In the genomic region with DNA sequence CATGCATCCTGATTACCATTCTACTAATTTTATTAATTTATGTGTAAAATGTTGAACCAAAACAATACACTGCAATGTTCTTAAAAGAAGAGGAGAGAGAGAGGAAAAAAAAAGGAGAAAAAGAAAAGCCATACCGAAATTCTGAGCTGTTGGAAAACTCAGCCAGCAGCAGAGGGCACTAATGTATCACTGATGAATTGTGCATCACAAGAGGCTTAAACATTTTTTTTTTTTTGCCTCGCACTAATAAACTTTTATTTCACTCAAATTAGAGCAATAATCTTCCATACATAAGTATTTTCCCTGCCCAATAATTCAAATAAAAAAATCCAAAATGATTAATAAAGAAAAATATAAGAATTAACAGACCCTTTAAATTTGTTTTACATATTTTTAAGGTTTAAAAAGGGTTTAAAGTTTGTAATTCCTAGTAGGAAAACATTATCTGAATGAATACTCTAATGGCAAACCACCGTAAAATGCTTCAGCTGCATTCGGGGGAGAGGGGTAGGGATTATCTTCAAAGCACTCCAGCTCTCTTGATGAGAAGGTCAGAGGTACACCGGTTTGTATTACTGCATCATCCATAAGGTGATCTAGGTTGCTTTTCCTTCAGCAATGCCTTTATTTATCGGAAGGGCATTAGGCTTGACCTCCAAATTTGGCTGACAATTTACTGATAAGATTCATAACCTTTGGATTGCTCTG, we compare ENCODE assay signal across 9 cellular contexts. TPM values are rescaled to one million over a fixed set of nuclear protein-coding genes. Genes with fewer than 3 reads are reported as not detected.
DNase-seq lines count a peak whose midpoint lies in the region; ATAC-seq and TF ChIP-seq lines count a peak whose summit lies in the region.
"Had no signal": no experiment of that assay in that cellular context is flagged by ENCODE, and none has a peak within 500 bp of the region (broad histone marks: within the 10 kb centered on the region; RNA-seq: fewer than 3 reads in every experiment).

No MANE protein-coding gene starts in this region.

- no peak overlapping the region for H3K4ac ChIP-seq in IMR-90 (ENCODE audit: low read depth, low read length)

- H4K91ac ChIP-seq in IMR-90 (ENCODE audit: insufficient read depth, low read depth, low read length), result no peak overlapping the region

- WGBS in IMR-90 (ENCODE audit: extremely low coverage in 2 of 2, insufficient read length in 1 of 2), 2 experiments, result no CpG with 5 or more reads among the region's 6 CpGs

- no peak overlapping the region for H3K27ac ChIP-seq in IMR-90 (ENCODE audit: insufficient read depth, low read length)
- H3K27ac ChIP-seq in SJCRH30, result no peak overlapping the region
- no peak overlapping the region for H3K27ac ChIP-seq in coronary artery

- no peak overlapping the region for H3K56ac ChIP-seq in IMR-90 (ENCODE audit: extremely low read depth, insufficient read depth, low read length)

- H4K20me1 ChIP-seq in IMR-90 (ENCODE audit: insufficient read depth, low read length), result no peaks in the 10 kb centered on the region

- H3K4me2 ChIP-seq in IMR-90 (ENCODE audit: low read depth, low read length), result no peak overlapping the region

- H3K27ac Mint-ChIP-seq in T-helper 17 cell, result no peak overlapping the region
- H3K27ac Mint-ChIP-seq: activated naive CD8-positive, alpha-beta T cell had no signal

- no peaks in the 10 kb centered on the region for H3K9me3 ChIP-seq in IMR-90 (ENCODE audit: control insufficient read depth, insufficient read depth, low read length)
- H3K9me3 ChIP-seq in SJCRH30 (replicated peaks), result no peaks in the 10 kb centered on the region; the same call in 1 of the 2 replicates
- no peaks in the 10 kb centered on the region for H3K9me3 ChIP-seq in T-helper 17 cell (ENCODE audit: control insufficient read depth, low read length, poor library complexity, severe bottlenecking)

- H3K79me1 ChIP-seq in IMR-90 (ENCODE audit: low read depth in 1 of 2, low read length in 2 of 2), result no peaks in the 10 kb centered on the region

- dilution Hi-C loops in IMR-90 (cut with HindIII; ENCODE audit: low sequenced_read_pairs, unreplicated experiment), result no loop called here

- no peaks in the 10 kb centered on the region for H3K9me1 ChIP-seq in IMR-90 (ENCODE audit: insufficient read depth, low read length)

- H3K4me1 ChIP-seq in IMR-90 (ENCODE audit: control insufficient read depth, insufficient read depth, low read length) (peaks cover 2% of the 10 kb centered on the region; the same call in 1 of the 2 replicates), SJCRH30 (no peaks in the 10 kb centered on the region)

- no peak overlapping the region for H3K14ac ChIP-seq in IMR-90 (replicated peaks; ENCODE audit: low read depth, low read length)

- CTCF ChIA-PET in IMR-90 (lab: Yijun Ruan, JAX), result interaction anchor here (0.6 to 0.7 kb wide), 4 partner anchors 29 to 936 kb away, joined by 5 to 7 read pairs (median 6); no protein-coding TSS in a partner anchor

- no peak overlapping the region for H2BK15ac ChIP-seq in IMR-90 (ENCODE audit: low read depth, low read length)

- no peak overlapping the region for H2AK9ac ChIP-seq in IMR-90 (replicated peaks; ENCODE audit: low read depth, low read length, poor library complexity)

- peak; percentile 38 to 75 for DNase-seq in NCI-H446 (lab: John Stamatoyannopoulos, UW)
- DNase-seq in NCI-H446 treated with DMSO at 0.1 percent for 48 hours (lab: John Stamatoyannopoulos, UW), result no peak
- peak; percentile 67 for DNase-seq in IMR-90
- peak; percentile 92 to 99 for DNase-seq in SJCRH30
- DNase-seq in fibroblast of mammary gland (ENCODE audit: low read depth), result peak; percentile 70
- DNase-seq in pulmonary artery endothelial cell (ENCODE audit: low read depth, low spot score), result peak; percentile 26
- DNase-seq in coronary artery (ENCODE audit: low spot score), result no peak
- no peak for DNase-seq in T-helper 17 cell

- H3K27me3 Mint-ChIP-seq in T-helper 17 cell, result peaks cover 15% of the 10 kb centered on the region

- H3K18ac ChIP-seq in IMR-90 (ENCODE audit: low read depth, low read length), result no peak overlapping the region

- H3K36me3 ChIP-seq in IMR-90 (ENCODE audit: control insufficient read depth, insufficient read depth, low read length) (no peaks in the 10 kb centered on the region), SJCRH30 (no peaks in the 10 kb centered on the region)

- POLR2A ChIA-PET in IMR-90 (lab: Charles Lee; ENCODE audit: unreplicated experiment), result no interaction called here

- peak; percentile 81 for TF ChIP-seq RAD21 in IMR-90 (IDR thresholded peaks at IDR 0.05; ENCODE audit: low read length)

- H3K4me3 Mint-ChIP-seq in T-helper 17 cell, result no peak overlapping the region
- H3K4me3 Mint-ChIP-seq: activated naive CD8-positive, alpha-beta T cell had no signal

- intact Hi-C loops in IMR-90 (cut with micrococcal nuclease), result loop anchor here (1.0 to 10.0 kb wide), 7 partner anchors 363 to 1613 kb away; partner anchors contain the start of gene SLC16A7

- H2AK5ac ChIP-seq in IMR-90 (ENCODE audit: low read depth, low read length), result no peak overlapping the region

- BruUV-seq in IMR-90 (replicated peaks; lab: Mats Ljungman, UMichigan), result no TSS peak

- H3K23ac ChIP-seq in IMR-90 (ENCODE audit: low read depth, low read length), result no peak overlapping the region

- ATAC-seq in IMR-90 (ENCODE audit: low read depth) (peak; percentile 63), T-helper 17 cell (no peak)

- TF ChIP-seq POLR2A in IMR-90 (IDR thresholded peaks at IDR 0.05; ENCODE audit: low read depth, low read length), result no peak

- H4K8ac ChIP-seq in IMR-90 (ENCODE audit: low read depth in 2 of 2, low read length in 2 of 2), result no peak overlapping the region

- no peak overlapping the region for H2BK120ac ChIP-seq in IMR-90 (ENCODE audit: low read depth, low read length)

- H2BK20ac ChIP-seq in IMR-90 (ENCODE audit: low read depth, low read length), result no peak overlapping the region

- TF ChIP-seq CTCF in IMR-90 (conservative IDR thresholded peaks at IDR 0.05; ENCODE audit: low read depth, low read length) (peak; percentile 83), fibroblast of mammary gland (conservative IDR thresholded peaks at IDR 0.05; ENCODE audit: control insufficient read depth, insufficient read depth, low read depth, low read length) (peak; percentile 64), coronary artery (IDR thresholded peaks at IDR 0.05) (no peak)

- no peaks in the 10 kb centered on the region for H3K36me3 Mint-ChIP-seq in T-helper 17 cell (ENCODE audit: low read depth)
- H3K36me3 Mint-ChIP-seq: activated naive CD8-positive, alpha-beta T cell had no signal

- H2AFZ ChIP-seq in IMR-90 (replicated peaks; ENCODE audit: low read length, poor library complexity), result no peak overlapping the region

- H4K5ac ChIP-seq in IMR-90 (ENCODE audit: low read depth, low read length), result no peak overlapping the region

- no peak overlapping the region for H3K4me3 ChIP-seq in IMR-90 (ENCODE audit: insufficient read depth, low read depth, low read length)
- no peak overlapping the region for H3K4me3 ChIP-seq in SJCRH30
- no peak overlapping the region for H3K4me3 ChIP-seq in fibroblast of mammary gland (ENCODE audit: control insufficient read depth, low read depth, low read length)
- no peak overlapping the region for H3K4me3 ChIP-seq in coronary artery

- H3K4me1 Mint-ChIP-seq in T-helper 17 cell, result peaks cover 2% of the 10 kb centered on the region

- in situ Hi-C loops in IMR-90 (cut with MboI; ENCODE audit: low sequenced_read_pairs), result loop anchor here (5.0 to 25.0 kb wide), 4 partner anchors 371 to 1171 kb away; no protein-coding TSS in a partner anchor

- no peak overlapping the region for H2BK5ac ChIP-seq in IMR-90 (ENCODE audit: low read depth, low read length, poor library complexity, severe bottlenecking)

- H3K9ac ChIP-seq in IMR-90 (ENCODE audit: low read depth, low read length), result no peak overlapping the region

- H3K27me3 ChIP-seq in IMR-90 (ENCODE audit: control insufficient read depth, insufficient read depth, low read length), result no peaks in the 10 kb centered on the region; the same call in 1 of the 2 replicates
- H3K27me3 ChIP-seq in SJCRH30, result peaks cover 12% of the 10 kb centered on the region; the same call in 1 of the 2 replicates

TF ChIP-seq in IMR-90, 13 proteins besides CTCF, POLR2A, EP300 and RAD21:
- TF ChIP-seq RFX5 (IDR thresholded peaks at IDR 0.05; ENCODE audit: low read depth, low read length), result no peak
- TF ChIP-seq, protein P1, sequence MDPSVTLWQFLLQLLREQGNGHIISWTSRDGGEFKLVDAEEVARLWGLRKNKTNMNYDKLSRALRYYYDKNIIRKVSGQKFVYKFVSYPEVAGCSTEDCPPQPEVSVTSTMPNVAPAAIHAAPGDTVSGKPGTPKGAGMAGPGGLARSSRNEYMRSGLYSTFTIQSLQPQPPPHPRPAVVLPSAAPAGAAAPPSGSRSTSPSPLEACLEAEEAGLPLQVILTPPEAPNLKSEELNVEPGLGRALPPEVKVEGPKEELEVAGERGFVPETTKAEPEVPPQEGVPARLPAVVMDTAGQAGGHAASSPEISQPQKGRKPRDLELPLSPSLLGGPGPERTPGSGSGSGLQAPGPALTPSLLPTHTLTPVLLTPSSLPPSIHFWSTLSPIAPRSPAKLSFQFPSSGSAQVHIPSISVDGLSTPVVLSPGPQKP (IDR thresholded peaks at IDR 0.05; ENCODE audit: borderline replicate concordance, low read depth, low read length), result no peak
- no peak for TF ChIP-seq FOS (IDR thresholded peaks at IDR 0.05; ENCODE audit: low read depth, low read length)
- no peak for TF ChIP-seq CHD1 (IDR thresholded peaks at IDR 0.05; ENCODE audit: low read depth, low read length)
- TF ChIP-seq MAFK (IDR thresholded peaks at IDR 0.05; ENCODE audit: low read depth, low read length), result no peak
- TF ChIP-seq SMC3 (IDR thresholded peaks at IDR 0.05; ENCODE audit: low read depth, low read length), result peak; percentile 67
- no peak for TF ChIP-seq NFE2L2 (IDR thresholded peaks at IDR 0.05; ENCODE audit: low read depth, low read length)
- TF ChIP-seq CEBPB (IDR thresholded peaks at IDR 0.05; ENCODE audit: low read depth, low read length), result no peak

RNA-seq across cellular contexts. Expression of gene ATP23, which starts 41.9 kb away (rescaled TPM):
- total RNA-seq in IMR-90 (2012; rRNA removed) (7.2 TPM in 2 replicates), pulmonary artery endothelial cell (8.4 and 10.6 TPM in 2 replicates), T-helper 17 cell (1 to 10 TPM; 4.3 to 6.4 TPM)
- polyA plus RNA-seq in IMR-90 (2012; rRNA removed), result 5.4 and 6.4 TPM in 2 replicates
- 1.8 and 3.0 TPM in 2 replicates for polyA plus RNA-seq in IMR-90 (2012; cell fraction: cytosol; rRNA removed)
- polyA plus RNA-seq in IMR-90 (2012; cell fraction: nucleus; rRNA removed; ENCODE audit: low replicate concordance), result 0.52 and 3.2 TPM in 2 replicates
- 223 and 224 TPM in 2 replicates for total RNA-seq in SJCRH30 (2014; rRNA removed; shearing (Covaris generic))

Comparison
In these comparisons a context has a peak if more than half of its experiments do, and no peak if none do; other contexts are left out.
1. DNase-seq: peak in NCI-H446 (2 of 2), IMR-90 (single experiment), SJCRH30 (2 of 2), fibroblast of mammary gland (single experiment) and pulmonary artery endothelial cell (single experiment); none in NCI-H446 treated with DMSO at 0.1 percent for 48 hours (single experiment), coronary artery (single experiment) and T-helper 17 cell (0 of 3).
2. RNA of gene ATP23, which starts 41.9 kb away (total RNA-seq): 223 to 224 TPM in SJCRH30; 8.4 to 10.6 TPM in pulmonary artery endothelial cell, 7.2 TPM in IMR-90 and 4.3 to 6.4 TPM in T-helper 17 cell; every median in the first group is over 10 times any median in the second.